1 cellular context compared by ENCODE assay signal in the genomic region with DNA sequence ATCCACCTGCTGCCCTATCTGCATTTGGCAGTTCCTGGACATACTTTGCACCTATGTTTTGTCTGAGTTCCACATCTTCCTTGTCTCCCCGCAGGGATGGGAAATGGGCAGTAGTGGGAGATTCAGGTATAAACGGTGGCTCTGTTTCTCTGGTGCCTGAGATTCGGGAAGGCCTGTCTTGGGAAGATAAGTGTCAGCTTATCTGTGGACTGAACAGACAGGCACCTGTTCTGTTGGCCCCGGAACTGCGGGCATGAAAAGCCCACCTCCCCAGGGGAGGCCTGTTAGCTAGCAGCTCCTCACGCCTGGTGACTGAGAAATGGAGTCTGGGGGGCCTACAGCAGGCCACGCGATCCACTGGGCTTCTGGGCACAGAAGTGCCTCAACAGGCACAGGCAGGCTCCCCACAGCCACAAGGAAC.
TF ChIP-seq lines count a peak whose summit lies in the region.

No MANE protein-coding gene starts in this region.

TF ChIP-seq in K562, 482 proteins besides CTCF, POLR2A, EP300 and RAD21 (continued from another document):
- TF ChIP-seq, protein P1, sequence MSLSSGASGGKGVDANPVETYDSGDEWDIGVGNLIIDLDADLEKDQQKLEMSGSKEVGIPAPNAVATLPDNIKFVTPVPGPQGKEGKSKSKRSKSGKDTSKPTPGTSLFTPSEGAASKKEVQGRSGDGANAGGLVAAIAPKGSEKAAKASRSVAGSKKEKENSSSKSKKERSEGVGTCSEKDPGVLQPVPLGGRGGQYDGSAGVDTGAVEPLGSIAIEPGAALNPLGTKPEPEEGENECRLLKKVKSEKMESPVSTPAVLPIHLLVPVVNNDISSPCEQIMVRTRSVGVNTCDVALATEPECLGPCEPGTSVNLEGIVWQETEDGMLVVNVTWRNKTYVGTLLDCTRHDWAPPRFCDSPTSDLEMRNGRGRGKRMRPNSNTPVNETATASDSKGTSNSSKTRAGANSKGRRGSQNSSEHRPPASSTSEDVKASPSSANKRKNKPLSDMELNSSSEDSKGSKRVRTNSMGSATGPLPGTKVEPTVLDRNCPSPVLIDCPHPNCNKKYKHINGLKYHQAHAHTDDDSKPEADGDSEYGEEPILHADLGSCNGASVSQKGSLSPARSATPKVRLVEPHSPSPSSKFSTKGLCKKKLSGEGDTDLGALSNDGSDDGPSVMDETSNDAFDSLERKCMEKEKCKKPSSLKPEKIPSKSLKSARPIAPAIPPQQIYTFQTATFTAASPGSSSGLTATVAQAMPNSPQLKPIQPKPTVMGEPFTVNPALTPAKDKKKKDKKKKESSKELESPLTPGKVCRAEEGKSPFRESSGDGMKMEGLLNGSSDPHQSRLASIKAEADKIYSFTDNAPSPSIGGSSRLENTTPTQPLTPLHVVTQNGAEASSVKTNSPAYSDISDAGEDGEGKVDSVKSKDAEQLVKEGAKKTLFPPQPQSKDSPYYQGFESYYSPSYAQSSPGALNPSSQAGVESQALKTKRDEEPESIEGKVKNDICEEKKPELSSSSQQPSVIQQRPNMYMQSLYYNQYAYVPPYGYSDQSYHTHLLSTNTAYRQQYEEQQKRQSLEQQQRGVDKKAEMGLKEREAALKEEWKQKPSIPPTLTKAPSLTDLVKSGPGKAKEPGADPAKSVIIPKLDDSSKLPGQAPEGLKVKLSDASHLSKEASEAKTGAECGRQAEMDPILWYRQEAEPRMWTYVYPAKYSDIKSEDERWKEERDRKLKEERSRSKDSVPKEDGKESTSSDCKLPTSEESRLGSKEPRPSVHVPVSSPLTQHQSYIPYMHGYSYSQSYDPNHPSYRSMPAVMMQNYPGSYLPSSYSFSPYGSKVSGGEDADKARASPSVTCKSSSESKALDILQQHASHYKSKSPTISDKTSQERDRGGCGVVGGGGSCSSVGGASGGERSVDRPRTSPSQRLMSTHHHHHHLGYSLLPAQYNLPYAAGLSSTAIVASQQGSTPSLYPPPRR (CRISPR knock-in tag; IDR thresholded peaks at IDR 0.05; ENCODE audit: borderline replicate concordance), result no peak
- TF ChIP-seq LEF1 (IDR thresholded peaks at IDR 0.05) (0 out of 2 replicates have a peak, but pooled peaks have one; percentile 30), SAFB2 (IDR thresholded peaks at IDR 0.05; ENCODE audit: borderline replicate concordance, low read depth, low read length, severe bottlenecking) (no peak), SOX6 (IDR thresholded peaks at IDR 0.05) (peak; percentile 86), ARID1B (IDR thresholded peaks at IDR 0.05) (peak; percentile 92)
- TF ChIP-seq, protein P2, sequence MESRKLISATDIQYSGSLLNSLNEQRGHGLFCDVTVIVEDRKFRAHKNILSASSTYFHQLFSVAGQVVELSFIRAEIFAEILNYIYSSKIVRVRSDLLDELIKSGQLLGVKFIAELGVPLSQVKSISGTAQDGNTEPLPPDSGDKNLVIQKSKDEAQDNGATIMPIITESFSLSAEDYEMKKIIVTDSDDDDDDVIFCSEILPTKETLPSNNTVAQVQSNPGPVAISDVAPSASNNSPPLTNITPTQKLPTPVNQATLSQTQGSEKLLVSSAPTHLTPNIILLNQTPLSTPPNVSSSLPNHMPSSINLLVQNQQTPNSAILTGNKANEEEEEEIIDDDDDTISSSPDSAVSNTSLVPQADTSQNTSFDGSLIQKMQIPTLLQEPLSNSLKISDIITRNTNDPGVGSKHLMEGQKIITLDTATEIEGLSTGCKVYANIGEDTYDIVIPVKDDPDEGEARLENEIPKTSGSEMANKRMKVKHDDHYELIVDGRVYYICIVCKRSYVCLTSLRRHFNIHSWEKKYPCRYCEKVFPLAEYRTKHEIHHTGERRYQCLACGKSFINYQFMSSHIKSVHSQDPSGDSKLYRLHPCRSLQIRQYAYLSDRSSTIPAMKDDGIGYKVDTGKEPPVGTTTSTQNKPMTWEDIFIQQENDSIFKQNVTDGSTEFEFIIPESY (CRISPR knock-in tag; IDR thresholded peaks at IDR 0.05), result no peak
- TF ChIP-seq, protein P3, sequence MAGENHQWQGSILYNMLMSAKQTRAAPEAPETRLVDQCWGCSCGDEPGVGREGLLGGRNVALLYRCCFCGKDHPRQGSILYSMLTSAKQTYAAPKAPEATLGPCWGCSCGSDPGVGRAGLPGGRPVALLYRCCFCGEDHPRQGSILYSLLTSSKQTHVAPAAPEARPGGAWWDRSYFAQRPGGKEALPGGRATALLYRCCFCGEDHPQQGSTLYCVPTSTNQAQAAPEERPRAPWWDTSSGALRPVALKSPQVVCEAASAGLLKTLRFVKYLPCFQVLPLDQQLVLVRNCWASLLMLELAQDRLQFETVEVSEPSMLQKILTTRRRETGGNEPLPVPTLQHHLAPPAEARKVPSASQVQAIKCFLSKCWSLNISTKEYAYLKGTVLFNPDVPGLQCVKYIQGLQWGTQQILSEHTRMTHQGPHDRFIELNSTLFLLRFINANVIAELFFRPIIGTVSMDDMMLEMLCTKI (IDR thresholded peaks at IDR 0.05; ENCODE audit: partially characterized antibody), result no peak
